In the genomic region with DNA sequence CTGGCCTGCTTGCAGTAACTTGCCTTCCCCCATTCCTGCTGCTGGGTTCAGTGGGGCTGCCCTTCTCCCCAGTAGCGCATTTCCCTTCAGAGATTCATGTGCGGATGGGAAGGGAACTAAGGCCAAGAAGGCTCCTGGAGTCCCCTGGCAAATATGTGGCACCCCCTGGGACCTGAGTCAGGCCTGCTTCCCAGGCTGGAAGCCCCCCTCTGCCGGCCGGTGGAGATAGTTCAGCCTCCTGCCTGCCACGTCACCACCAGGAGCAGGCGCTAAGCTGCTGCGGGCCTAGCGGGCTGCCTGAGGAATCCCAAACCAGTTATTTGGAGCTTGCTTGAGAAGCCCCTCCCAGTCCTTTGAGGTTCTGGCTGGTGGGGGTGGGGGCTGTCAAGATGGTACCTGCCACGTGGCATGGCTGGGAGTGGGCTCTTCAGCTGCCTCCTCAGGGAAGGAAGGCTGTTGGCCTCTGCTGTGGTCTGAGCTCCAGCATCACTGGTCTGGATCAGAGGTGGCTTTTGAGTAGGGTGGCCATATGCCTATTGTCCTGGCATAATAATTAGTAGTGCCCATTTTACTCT, we compare ENCODE assay signal across 1 cellular context.
TF ChIP-seq lines count a peak whose summit lies in the region.

No MANE protein-coding gene starts in this region.

TF ChIP-seq in K562, 482 proteins besides CTCF, POLR2A, EP300 and RAD21 (continued from another document):
- TF ChIP-seq, protein P1, sequence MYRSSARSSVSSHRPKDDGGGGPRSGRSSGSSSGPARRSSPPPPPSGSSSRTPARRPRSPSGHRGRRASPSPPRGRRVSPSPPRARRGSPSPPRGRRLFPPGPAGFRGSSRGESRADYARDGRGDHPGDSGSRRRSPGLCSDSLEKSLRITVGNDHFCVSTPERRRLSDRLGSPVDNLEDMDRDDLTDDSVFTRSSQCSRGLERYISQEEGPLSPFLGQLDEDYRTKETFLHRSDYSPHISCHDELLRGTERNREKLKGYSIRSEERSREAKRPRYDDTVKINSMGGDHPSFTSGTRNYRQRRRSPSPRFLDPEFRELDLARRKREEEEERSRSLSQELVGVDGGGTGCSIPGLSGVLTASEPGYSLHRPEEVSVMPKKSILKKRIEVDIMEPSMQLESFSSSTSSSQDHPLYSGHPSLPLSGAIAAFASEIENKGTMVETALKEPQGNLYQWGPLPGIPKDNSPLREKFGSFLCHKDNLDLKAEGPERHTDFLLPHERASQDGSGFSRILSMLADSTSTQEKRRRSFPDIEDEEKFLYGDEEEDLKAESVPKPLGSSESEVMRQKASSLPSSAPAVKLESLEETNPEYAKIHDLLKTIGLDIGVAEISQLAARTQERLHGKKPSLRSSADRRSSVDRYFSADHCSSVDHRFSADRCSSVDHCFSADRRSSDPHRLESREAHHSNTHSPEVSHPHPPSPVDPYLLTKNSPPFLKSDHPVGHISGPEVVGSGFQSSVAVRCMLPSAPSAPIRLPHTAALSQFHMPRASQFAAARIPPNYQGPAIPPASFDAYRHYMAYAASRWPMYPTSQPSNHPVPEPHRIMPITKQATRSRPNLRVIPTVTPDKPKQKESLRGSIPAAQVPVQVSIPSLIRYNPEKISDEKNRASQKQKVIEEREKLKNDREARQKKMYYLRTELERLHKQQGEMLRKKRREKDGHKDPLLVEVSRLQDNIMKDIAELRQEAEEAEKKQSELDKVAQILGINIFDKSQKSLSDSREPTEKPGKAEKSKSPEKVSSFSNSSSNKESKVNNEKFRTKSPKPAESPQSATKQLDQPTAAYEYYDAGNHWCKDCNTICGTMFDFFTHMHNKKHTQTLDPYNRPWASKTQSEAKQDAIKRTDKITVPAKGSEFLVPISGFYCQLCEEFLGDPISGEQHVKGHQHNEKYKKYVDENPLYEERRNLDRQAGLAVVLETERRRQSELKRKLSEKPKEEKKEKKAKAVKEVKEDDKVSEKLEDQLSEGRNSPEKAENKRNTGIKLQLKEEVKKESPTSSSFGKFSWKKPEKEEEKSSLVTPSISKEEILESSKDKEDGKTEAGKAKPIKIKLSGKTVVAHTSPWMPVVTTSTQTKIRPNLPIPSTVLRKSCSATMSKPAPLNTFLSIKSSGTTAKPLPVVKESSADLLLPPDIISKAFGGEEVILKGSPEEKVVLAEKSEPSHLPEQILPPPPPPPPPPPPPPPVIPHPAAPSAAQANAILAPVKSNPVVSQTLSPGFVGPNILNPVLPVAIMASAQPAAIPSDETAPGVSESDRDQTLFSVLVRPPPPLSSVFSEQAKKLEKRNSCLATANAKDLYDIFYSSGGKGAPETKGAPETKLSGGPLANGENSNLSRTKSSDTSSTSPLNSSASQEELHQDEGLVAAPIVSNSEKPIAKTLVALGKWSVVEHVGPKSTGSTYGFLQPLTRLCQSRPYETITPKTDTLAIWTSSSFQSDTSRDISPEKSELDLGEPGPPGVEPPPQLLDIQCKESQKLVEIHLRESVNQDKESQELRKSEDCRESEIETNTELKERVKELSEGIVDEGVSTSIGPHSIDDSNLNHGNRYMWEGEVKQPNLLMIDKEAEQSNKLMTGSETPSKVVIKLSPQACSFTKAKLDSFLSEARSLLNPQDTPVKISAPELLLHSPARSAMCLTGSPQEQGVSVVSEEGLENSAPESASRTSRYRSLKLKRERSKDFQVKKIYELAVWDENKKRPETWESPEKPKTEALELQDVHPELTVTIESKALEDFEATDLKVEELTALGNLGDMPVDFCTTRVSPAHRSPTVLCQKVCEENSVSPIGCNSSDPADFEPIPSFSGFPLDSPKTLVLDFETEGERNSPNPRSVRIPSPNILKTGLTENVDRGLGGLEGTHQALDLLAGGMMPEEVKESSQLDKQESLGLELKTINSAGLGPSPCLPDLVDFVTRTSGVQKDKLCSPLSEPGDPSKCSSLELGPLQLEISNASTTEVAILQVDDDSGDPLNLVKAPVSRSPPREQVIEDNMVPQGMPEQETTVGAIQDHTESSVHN (IDR thresholded peaks at IDR 0.05; ENCODE audit: borderline replicate concordance in 1 of 2, low read depth in 1 of 2) = peak in 1 of 2 experiments; percentile 72; a peak in 1 of 4 replicates
- TF ChIP-seq ZFX (CRISPR knock-in tag; IDR thresholded peaks at IDR 0.05) (peak; percentile 96), POLR2G (IDR thresholded peaks at IDR 0.05; ENCODE audit: low read depth, low read length) (peak; percentile 72), MXI1 (IDR thresholded peaks at IDR 0.05; ENCODE audit: low read depth, low read length) (no peak), NRF1 (conservative IDR thresholded peaks at IDR 0.05 in 1 of 2, IDR thresholded peaks at IDR 0.05 in 1 of 2) (peak; percentile 65 to 73), NFRKB (IDR thresholded peaks at IDR 0.05; ENCODE audit: low read depth) (0 out of 2 replicates have a peak, but pooled peaks have one; percentile 48), SMARCB1 (IDR thresholded peaks at IDR 0.05; ENCODE audit: insufficient read length, low read depth) (no peak), ATF1 (CRISPR knock-in tag; IDR thresholded peaks at IDR 0.05) (peak; percentile 62), ATF1 (tag; IDR thresholded peaks at IDR 0.05) (peak; percentile 82), TCF7L2 (IDR thresholded peaks at IDR 0.05; ENCODE audit: low read depth, low read length) (0 out of 2 replicates have a peak, but pooled peaks have one; percentile 31), CXXC5 (CRISPR knock-in tag; IDR thresholded peaks at IDR 0.05) (peak; percentile 55), BRD9 (IDR thresholded peaks at IDR 0.05; ENCODE audit: low read depth, partially characterized antibody) (peak; percentile 69)
- TF ChIP-seq, protein P2, sequence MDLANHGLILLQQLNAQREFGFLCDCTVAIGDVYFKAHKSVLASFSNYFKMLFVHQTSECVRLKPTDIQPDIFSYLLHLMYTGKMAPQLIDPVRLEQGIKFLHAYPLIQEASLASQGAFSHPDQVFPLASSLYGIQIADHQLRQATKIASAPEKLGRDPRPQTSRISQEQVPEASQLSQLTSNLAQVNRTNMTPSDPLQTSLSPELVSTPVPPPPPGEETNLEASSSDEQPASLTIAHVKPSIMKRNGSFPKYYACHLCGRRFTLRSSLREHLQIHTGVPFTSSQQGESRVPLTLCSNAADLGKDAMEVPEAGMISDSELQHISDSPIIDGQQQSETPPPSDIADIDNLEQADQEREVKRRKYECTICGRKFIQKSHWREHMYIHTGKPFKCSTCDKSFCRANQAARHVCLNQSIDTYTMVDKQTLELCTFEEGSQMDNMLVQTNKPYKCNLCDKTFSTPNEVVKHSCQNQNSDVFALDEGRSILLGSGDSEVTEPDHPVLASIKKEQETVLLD (IDR thresholded peaks at IDR 0.05) = peak; percentile 26; the same call in 1 of the 2 replicates
- TF ChIP-seq, protein P3, sequence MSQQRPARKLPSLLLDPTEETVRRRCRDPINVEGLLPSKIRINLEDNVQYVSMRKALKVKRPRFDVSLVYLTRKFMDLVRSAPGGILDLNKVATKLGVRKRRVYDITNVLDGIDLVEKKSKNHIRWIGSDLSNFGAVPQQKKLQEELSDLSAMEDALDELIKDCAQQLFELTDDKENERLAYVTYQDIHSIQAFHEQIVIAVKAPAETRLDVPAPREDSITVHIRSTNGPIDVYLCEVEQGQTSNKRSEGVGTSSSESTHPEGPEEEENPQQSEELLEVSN (IDR thresholded peaks at IDR 0.05; ENCODE audit: borderline replicate concordance in 1 of 2, extremely low read depth in 1 of 2, insufficient read depth in 1 of 2, insufficient read length in 1 of 2, low read depth in 1 of 2, low read length in 1 of 2, poor library complexity in 1 of 2, severe bottlenecking in 1 of 2) = peak in 1 of 2 experiments; percentile 63
- TF ChIP-seq, protein P4, sequence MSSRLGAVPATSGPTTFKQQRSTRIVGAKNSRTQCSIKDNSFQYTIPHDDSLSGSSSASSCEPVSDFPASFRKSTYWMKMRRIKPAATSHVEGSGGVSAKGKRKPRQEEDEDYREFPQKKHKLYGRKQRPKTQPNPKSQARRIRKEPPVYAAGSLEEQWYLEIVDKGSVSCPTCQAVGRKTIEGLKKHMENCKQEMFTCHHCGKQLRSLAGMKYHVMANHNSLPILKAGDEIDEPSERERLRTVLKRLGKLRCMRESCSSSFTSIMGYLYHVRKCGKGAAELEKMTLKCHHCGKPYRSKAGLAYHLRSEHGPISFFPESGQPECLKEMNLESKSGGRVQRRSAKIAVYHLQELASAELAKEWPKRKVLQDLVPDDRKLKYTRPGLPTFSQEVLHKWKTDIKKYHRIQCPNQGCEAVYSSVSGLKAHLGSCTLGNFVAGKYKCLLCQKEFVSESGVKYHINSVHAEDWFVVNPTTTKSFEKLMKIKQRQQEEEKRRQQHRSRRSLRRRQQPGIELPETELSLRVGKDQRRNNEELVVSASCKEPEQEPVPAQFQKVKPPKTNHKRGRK (tag; IDR thresholded peaks at IDR 0.05) = no peak
